Comparison of ENCODE assay signal across 32 cellular contexts in the genomic region with DNA sequence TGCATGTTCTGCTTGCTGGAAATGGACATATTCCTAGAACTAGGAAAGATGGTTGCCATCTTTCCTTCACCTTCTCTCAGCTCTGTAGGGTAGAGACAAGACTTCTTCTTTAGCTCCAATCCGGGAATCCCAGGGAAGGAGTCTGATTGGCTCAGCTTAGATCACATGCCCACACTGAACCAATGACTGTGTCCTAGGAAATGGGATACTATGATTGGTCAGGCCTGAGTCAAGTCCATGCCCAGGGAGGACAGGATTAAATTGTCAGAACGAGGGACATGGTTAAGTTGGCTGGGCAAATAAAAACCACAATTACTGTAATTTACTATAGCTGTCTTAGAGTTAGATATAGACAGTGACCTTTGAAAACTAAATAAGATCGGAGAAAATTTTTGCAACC. TPM values are rescaled to one million over a fixed set of nuclear protein-coding genes. Genes with fewer than 3 reads are reported as not detected.
"Had no signal": no experiment of that assay in that cellular context is flagged by ENCODE, and none has a peak within 500 bp of the region (broad histone marks: within the 10 kb centered on the region; RNA-seq: fewer than 3 reads in every experiment).

No MANE protein-coding gene starts in this region.

- H3K27ac Mint-ChIP-seq: activated naive CD8-positive, alpha-beta T cell; brain; natural killer cell treated with Interleukin-12 subunit alpha and Interleukin-12 subunit beta and Interleukin-15 and Interleukin-18, amount 100 ng/mL, for 72 hours; stimulated activated effector memory CD8-positive, alpha-beta T cell treated with anti-CD3 and anti-CD28 coated beads, Interleukin-12 subunit alpha, Interleukin-12 subunit beta, amount 100 ng/mL, for 72 hours; stimulated activated naive CD8-positive, alpha-beta T cell treated with anti-CD3 and anti-CD28 coated beads, Interleukin-15, Interleukin-2, amounts not matched to agents 100 ng/mL and 50 ng/mL, for 24 hours; T-helper 2 cell treated with Interferon-gamma antibody and Interleukin-4, amounts not matched to agents 5 μg/mL and 100 μg/mL, for 36 hours had no signal

- H2AFZ ChIP-seq: hepatocyte had no signal

- H3K4me3 ChIP-seq: cardiac muscle cell, colonic mucosa, gastroesophageal sphincter, hepatocyte, mucosa of descending colon, skin epidermis, upper lobe of right lung had no signal

- FAIRE-seq: endometrium had no signal

- H3K27ac ChIP-seq: cardiac muscle cell, colonic mucosa, epithelial cell of prostate, gastroesophageal sphincter, hepatocyte, skin epidermis, upper lobe of right lung had no signal

- H3K79me2 ChIP-seq: hepatocyte had no signal

- H3K4me2 ChIP-seq: hepatocyte had no signal

- H3K36me3 Mint-ChIP-seq: natural killer cell treated with Interleukin-12 subunit alpha and Interleukin-12 subunit beta and Interleukin-15 and Interleukin-18, amount 100 ng/mL, for 72 hours; stimulated activated effector memory CD8-positive, alpha-beta T cell treated with anti-CD3 and anti-CD28 coated beads, Interleukin-12 subunit alpha, Interleukin-12 subunit beta, amount 100 ng/mL, for 72 hours had no signal

- H3K36me3 ChIP-seq: cardiac muscle cell, colonic mucosa, upper lobe of right lung had no signal

- ATAC-seq: gastroesophageal sphincter; left ventricle myocardium superior; mucosa of descending colon; natural killer cell treated with Interleukin-12 subunit alpha and Interleukin-12 subunit beta and Interleukin-15 and Interleukin-18, amount 100 ng/mL, for 72 hours; sciatic nerve; stimulated activated effector memory CD8-positive, alpha-beta T cell treated with anti-CD3 and anti-CD28 coated beads, Interleukin-12 subunit alpha, Interleukin-12 subunit beta, amount 100 ng/mL, for 72 hours; upper lobe of right lung had no signal

- H3K4me1 ChIP-seq: gastroesophageal sphincter, upper lobe of right lung had no signal

- H3K9me3 ChIP-seq: colonic mucosa, gastroesophageal sphincter, mucosa of descending colon, upper lobe of right lung had no signal

- H3K4me3 Mint-ChIP-seq: activated naive CD8-positive, alpha-beta T cell; brain; natural killer cell treated with Interleukin-12 subunit alpha and Interleukin-12 subunit beta and Interleukin-15 and Interleukin-18, amount 100 ng/mL, for 72 hours; stimulated activated effector memory CD8-positive, alpha-beta T cell treated with anti-CD3 and anti-CD28 coated beads, Interleukin-12 subunit alpha, Interleukin-12 subunit beta, amount 100 ng/mL, for 72 hours; stimulated activated naive CD8-positive, alpha-beta T cell treated with anti-CD3 and anti-CD28 coated beads, Interleukin-15, Interleukin-2, amounts not matched to agents 100 ng/mL and 50 ng/mL, for 24 hours; T-helper 2 cell treated with Interferon-gamma antibody and Interleukin-4, amounts not matched to agents 5 μg/mL and 100 μg/mL, for 36 hours had no signal

- H3K9me3 Mint-ChIP-seq: natural killer cell treated with Interleukin-12 subunit alpha and Interleukin-12 subunit beta and Interleukin-15 and Interleukin-18, amount 100 ng/mL, for 72 hours; stimulated activated effector memory CD8-positive, alpha-beta T cell treated with anti-CD3 and anti-CD28 coated beads, Interleukin-12 subunit alpha, Interleukin-12 subunit beta, amount 100 ng/mL, for 72 hours; stimulated activated naive CD8-positive, alpha-beta T cell treated with anti-CD3 and anti-CD28 coated beads, Interleukin-15, Interleukin-2, amounts not matched to agents 100 ng/mL and 50 ng/mL, for 24 hours; T-helper 2 cell treated with Interferon-gamma antibody and Interleukin-4, amounts not matched to agents 5 μg/mL and 100 μg/mL, for 36 hours had no signal

- H3K4me1 Mint-ChIP-seq: brain; stimulated activated effector memory CD8-positive, alpha-beta T cell treated with anti-CD3 and anti-CD28 coated beads, Interleukin-12 subunit alpha, Interleukin-12 subunit beta, amount 100 ng/mL, for 72 hours had no signal

- H3K27me3 Mint-ChIP-seq: activated naive CD8-positive, alpha-beta T cell; stimulated activated naive CD8-positive, alpha-beta T cell treated with anti-CD3 and anti-CD28 coated beads, Interleukin-15, Interleukin-2, amounts not matched to agents 100 ng/mL and 50 ng/mL, for 24 hours had no signal

- H3K27me3 ChIP-seq: cardiac muscle cell, colonic mucosa, gastroesophageal sphincter, hepatocyte, upper lobe of right lung had no signal

- DNase-seq: activated CD4-positive, alpha-beta T cell treated with anti-CD3 and anti-CD28 coated beads for 48 hours; activated CD4-positive, alpha-beta T cell treated with anti-CD3 and anti-CD28 coated beads, Interleukin-2, amount 50 U/mL, for 48 hours; activated CD8-positive, alpha-beta memory T cell treated with anti-CD3 and anti-CD28 coated beads for 24 hours; activated effector memory CD4-positive, alpha-beta T cell treated with Interleukin-2 at 50 U/mL for 16 hours; activated naive CD4-positive, alpha-beta T cell treated with Interleukin-2 at 50 U/mL for 16 hours; aorta; cerebellar nuclear complex; colonic mucosa; effector CD8-positive, alpha-beta T cell; islet precursor cell; left ventricle myocardium superior; mucosa of descending colon; posterior cingulate gyrus; stimulated activated CD4-positive, alpha-beta T cell treated with anti-CD3 and anti-CD28 coated beads, Interleukin-12 subunit alpha, Interleukin-12 subunit beta, amount 100 ng/mL, for 4 hours; stimulated activated CD4-positive, alpha-beta T cell treated with anti-CD3 and anti-CD28 coated beads, Interleukin-4, amount 100 ng/mL, for 24 hours; upper lobe of right lung had no signal

RNA-seq across cellular contexts. Expression of a gene that starts 37.3 kb away (rescaled TPM):
- total RNA-seq: cardiac muscle cell; dermis microvascular lymphatic vessel endothelial cell; left ventricle myocardium superior; lung microvascular endothelial cell; myocyte; natural killer cell treated with Interleukin-12 subunit alpha and Interleukin-12 subunit beta and Interleukin-15 and Interleukin-18, amount 100 ng/mL, for 72 hours had no signal
- polyA plus RNA-seq: aorta, cardiac muscle cell had no signal
